Comparison of ENCODE assay signal across 22 cellular contexts in genomic region chr3:100231668-100232067, GRCh38.
"Had no signal": no experiment of that assay in that cellular context is flagged by ENCODE, and none has a peak within 500 bp of the region (broad histone marks: within the 10 kb centered on the region; RNA-seq: fewer than 3 reads in every experiment).

No MANE protein-coding gene starts in this region.

- H3K4me1 ChIP-seq: lower lobe of right lung, neural progenitor cell had no signal

- FAIRE-seq: frontal cortex, keratinocyte had no signal

- H3K9me3 ChIP-seq: lower lobe of right lung, ovary, right atrium auricular region, sigmoid colon had no signal

- H3K36me3 ChIP-seq: heart right ventricle, left ventricle myocardium inferior, lower lobe of right lung, neural progenitor cell, ovary, right atrium auricular region, sigmoid colon had no signal

- H3K27ac ChIP-seq: heart right ventricle, left ventricle myocardium inferior, lower lobe of right lung, neural progenitor cell, ovary, right atrium auricular region, sigmoid colon, skin epidermis had no signal

- H3K4me3 ChIP-seq: heart right ventricle, left ventricle myocardium inferior, lower lobe of right lung, neural progenitor cell, ovary, right atrium auricular region, sigmoid colon, skin epidermis had no signal

- DNase-seq: cortex of kidney; erythroblast; heart right ventricle; hypothalamus; left cardiac atrium; left ventricle myocardium inferior; lower lobe of right lung; mesenchymal stem cell; midbrain; nucleus accumbens; ovary; sigmoid colon; stimulated activated CD4-positive, alpha-beta T cell treated with anti-CD3 and anti-CD28 coated beads, Interleukin-2, amount 100 ng/mL, for 24 hours; stimulated activated CD4-positive, alpha-beta T cell treated with anti-CD3 and anti-CD28 coated beads, Interleukin-4, amount 100 ng/mL, for 4 hours; stimulated activated naive B cell treated with anti-CD40 and anti-IgM and Interleukin-4, amounts not matched to agents 10 μg/mL and 1 μg/mL and 100 μg/mL, for 72 hours; stimulated activated naive CD8-positive, alpha-beta T cell treated with anti-CD3 and anti-CD28 coated beads, Interleukin-15, amount 100 ng/mL, for 72 hours; trophoblast cell had no signal

- H3K27me3 ChIP-seq: heart right ventricle, neural progenitor cell, ovary, right atrium auricular region, sigmoid colon had no signal
